In genomic region chr18:4068552-4069158, GRCh38 we compare ENCODE assay signal across 9 cellular contexts.
DNase-seq lines count a peak whose midpoint lies in the region; ATAC-seq lines count a peak whose summit lies in the region.
"Had no signal": no experiment of that assay in that cellular context is flagged by ENCODE, and none has a peak within 500 bp of the region (broad histone marks: within the 10 kb centered on the region; RNA-seq: fewer than 3 reads in every experiment).

No MANE protein-coding gene starts in this region.

- no CpG with 5 or more reads among the region's 5 CpGs for WGBS in iPS DF 6.9 (ENCODE audit: insufficient coverage, insufficient read length)

- H3K4me3 Mint-ChIP-seq in activated naive CD8-positive, alpha-beta T cell treated with anti-CD3 and anti-CD28 coated beads, Interleukin-2, amount 50 U/mL, for 24 hours: no peak overlapping the region
- H3K4me3 Mint-ChIP-seq: T-helper 1 cell treated with Interleukin-12 subunit alpha and Interleukin-12 subunit beta and Interleukin-4 antibody, amounts not matched to agents 30 μg/mL and 1 μg/mL, for 36 hours had no signal

- H3K4me1 ChIP-seq in iPS DF 6.9 (ENCODE audit: control insufficient read depth, insufficient read depth, low read length): no peaks in the 10 kb centered on the region

- peaks cover 2% of the 10 kb centered on the region for H3K27me3 Mint-ChIP-seq in activated naive CD8-positive, alpha-beta T cell treated with anti-CD3 and anti-CD28 coated beads, Interleukin-2, amount 50 U/mL, for 24 hours

- H3K9me3 Mint-ChIP-seq in activated naive CD8-positive, alpha-beta T cell treated with anti-CD3 and anti-CD28 coated beads, Interleukin-2, amount 50 U/mL, for 24 hours: no peaks in the 10 kb centered on the region
- H3K9me3 Mint-ChIP-seq: T-helper 1 cell treated with Interleukin-12 subunit alpha and Interleukin-12 subunit beta and Interleukin-4 antibody, amounts not matched to agents 30 μg/mL and 1 μg/mL, for 36 hours had no signal

- no peak overlapping the region for H3K27ac ChIP-seq in iPS DF 6.9 (ENCODE audit: low read length)

- no peak overlapping the region for H3K4me3 ChIP-seq in iPS DF 6.9 (ENCODE audit: low read length)

- H3K4me1 Mint-ChIP-seq in activated naive CD8-positive, alpha-beta T cell treated with anti-CD3 and anti-CD28 coated beads, Interleukin-2, amount 50 U/mL, for 24 hours: no peaks in the 10 kb centered on the region

- no peaks in the 10 kb centered on the region for H3K36me3 ChIP-seq in iPS DF 6.9 (ENCODE audit: control insufficient read depth, insufficient read depth, low read length)

- H3K27ac Mint-ChIP-seq in activated naive CD8-positive, alpha-beta T cell treated with anti-CD3 and anti-CD28 coated beads, Interleukin-2, amount 50 U/mL, for 24 hours: no peak overlapping the region
- H3K27ac Mint-ChIP-seq: T-helper 1 cell treated with Interleukin-12 subunit alpha and Interleukin-12 subunit beta and Interleukin-4 antibody, amounts not matched to agents 30 μg/mL and 1 μg/mL, for 36 hours had no signal

- DNase-seq in COLO668 (lab: John Stamatoyannopoulos, UW; ENCODE audit: unreplicated experiment) (peak; percentile 68), NOMO-1 treated with DMSO at 0.1 percent for 48 hours (lab: John Stamatoyannopoulos, UW; ENCODE audit: unreplicated experiment) (peak; percentile 20), iPS DF 6.9 (ENCODE audit: low read depth, low spot score) (peak; percentile 78)
- DNase-seq in activated naive CD8-positive, alpha-beta T cell treated with anti-CD3 and anti-CD28 coated beads, Interleukin-2, amount 50 U/mL, for 24 hours: peak; percentile 31
- peak; percentile 18 to 39 for DNase-seq in stimulated activated CD4-positive, alpha-beta T cell treated with anti-CD3 and anti-CD28 coated beads, Interleukin-2, amount 100 ng/mL, for 48 hours

- ATAC-seq in GM18873 (IDR thresholded peaks at IDR 0.05; ENCODE audit: low FRiP score, unreplicated experiment): peak; percentile 55
- peak; percentile 85 for ATAC-seq in HG03469 (IDR thresholded peaks at IDR 0.05; ENCODE audit: unreplicated experiment)
- ATAC-seq in activated naive CD8-positive, alpha-beta T cell treated with anti-CD3 and anti-CD28 coated beads, Interleukin-2, amount 50 U/mL, for 24 hours: peak; percentile 46
- no peak for ATAC-seq in GM21737 (IDR thresholded peaks at IDR 0.05; ENCODE audit: unreplicated experiment)

- H3K9me3 ChIP-seq in iPS DF 6.9 (ENCODE audit: control insufficient read depth, insufficient read depth, low read length): no peaks in the 10 kb centered on the region

- no peaks in the 10 kb centered on the region for H3K27me3 ChIP-seq in iPS DF 6.9 (ENCODE audit: control insufficient read depth, insufficient read depth, low read length)

- H3K36me3 Mint-ChIP-seq in activated naive CD8-positive, alpha-beta T cell treated with anti-CD3 and anti-CD28 coated beads, Interleukin-2, amount 50 U/mL, for 24 hours (ENCODE audit: low read depth): no peaks in the 10 kb centered on the region

Comparison
In these comparisons a context has a peak if more than half of its experiments do, and no peak if none do; other contexts are left out.
1. DNase-seq: peak in every context shown above with its lines; median percentile 78 in iPS DF 6.9; 68 in COLO668; 31 in activated naive CD8-positive, alpha-beta T cell treated with anti-CD3 and anti-CD28 coated beads, Interleukin-2, amount 50 U/mL, for 24 hours; 28 in stimulated activated CD4-positive, alpha-beta T cell treated with anti-CD3 and anti-CD28 coated beads, Interleukin-2, amount 100 ng/mL, for 48 hours; 20 in NOMO-1 treated with DMSO at 0.1 percent for 48 hours.